Comparison of ENCODE assay signal across 8 cellular contexts in the genomic region with DNA sequence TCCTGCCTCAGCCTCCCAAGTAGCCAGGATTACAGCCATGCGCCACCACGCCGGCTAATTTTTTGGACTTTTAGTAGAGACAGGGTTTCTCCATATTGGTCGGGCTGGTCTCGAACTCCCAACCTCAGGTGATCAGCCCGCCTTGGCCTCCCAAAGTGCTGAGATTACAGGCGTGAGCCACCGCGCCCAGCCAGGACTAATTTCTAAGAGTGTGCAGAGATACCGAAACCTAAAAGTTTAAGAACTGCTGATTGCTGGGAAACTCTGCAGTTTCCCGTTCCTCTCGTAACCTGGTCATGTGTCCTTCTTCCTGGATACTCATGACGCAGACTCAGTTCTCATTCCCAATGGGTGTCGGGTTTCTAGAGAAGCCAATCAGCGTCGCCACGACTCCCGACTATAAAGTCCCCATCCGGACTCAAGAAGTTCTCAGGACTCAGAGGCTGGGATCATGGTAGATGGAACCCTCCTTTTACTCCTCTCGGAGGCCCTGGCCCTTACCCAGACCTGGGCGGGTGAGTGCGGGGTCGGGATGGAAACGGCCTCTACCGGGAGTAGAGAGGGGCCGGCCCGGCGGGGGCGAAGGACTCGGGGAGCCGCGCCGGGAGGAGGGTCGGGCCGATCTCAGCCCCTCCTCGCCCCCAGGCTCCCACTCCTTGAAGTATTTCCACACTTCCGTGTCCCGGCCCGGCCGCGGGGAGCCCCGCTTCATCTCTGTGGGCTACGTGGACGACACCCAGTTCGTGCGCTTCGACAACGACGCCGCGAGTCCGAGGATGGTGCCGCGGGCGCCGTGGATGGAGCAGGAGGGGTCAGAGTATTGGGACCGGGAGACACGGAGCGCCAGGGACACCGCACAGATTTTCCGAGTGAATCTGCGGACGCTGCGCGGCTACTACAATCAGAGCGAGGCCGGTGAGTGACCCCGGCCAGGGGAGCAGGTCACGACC. TPM values are rescaled to one million over a fixed set of nuclear protein-coding genes. Genes with fewer than 3 reads are reported as not detected.
DNase-seq lines count a peak whose midpoint lies in the region; ATAC-seq and TF ChIP-seq lines count a peak whose summit lies in the region.

A gene (plus strand): TSS at position 429 of the 950 bp plus-strand sequence. CDS start 23 bp downstream, at position 452.

- DNase-seq in AG09319 (ENCODE audit: extremely low read depth, low read depth) (peak; percentile 99), NCI-H510A (lab: John Stamatoyannopoulos, UW) (peak; percentile 55), coronary artery (ENCODE audit: low spot score) (peak; percentile 96), left colon (peak; percentile 90 to 97)
- DNase-seq in activated CD4-positive, alpha-beta T cell treated with anti-CD3 and anti-CD28 coated beads, Interleukin-2, amount 10 ng/mL, durations not matched to agents 24 days and 14 days = peak; percentile 98
- peak; percentile 93 for DNase-seq in stimulated activated CD4-positive, alpha-beta T cell treated with anti-CD3 and anti-CD28 coated beads, Interleukin-1b, Interleukin-23, amount 100 ng/mL, for 48 hours

- H3K36me3 Mint-ChIP-seq in activated CD4-positive, alpha-beta T cell treated with anti-CD3 and anti-CD28 coated beads, Interleukin-2, amount 10 ng/mL, durations not matched to agents 24 days and 14 days (ENCODE audit: low read depth) = peaks cover 54% of the 10 kb centered on the region

- intact Hi-C loops in activated CD4-positive, alpha-beta T cell treated with anti-CD3 and anti-CD28 coated beads, Interleukin-2, amount 10 ng/mL, durations not matched to agents 24 days and 14 days (cut with micrococcal nuclease) = loop anchor here (1.0 to 10.0 kb wide), 6 partner anchors 20 to 325 kb away; a partner anchor contains a TSS
- intact Hi-C loops in left colon (cut with DNase I, micrococcal nuclease) = loop anchor here in 1 of 2 donors (10.0 kb wide), 1 partner anchor 55 kb away; no protein-coding TSS in a partner anchor

- ATAC-seq in GM19023 (IDR thresholded peaks at IDR 0.05; ENCODE audit: unreplicated experiment) (peak; percentile 80), HG03280 (IDR thresholded peaks at IDR 0.05; ENCODE audit: unreplicated experiment) (peak; percentile 83), left colon (peak; percentile 94)

- peaks cover 4% of the 10 kb centered on the region for H3K9me3 Mint-ChIP-seq in activated CD4-positive, alpha-beta T cell treated with anti-CD3 and anti-CD28 coated beads, Interleukin-2, amount 10 ng/mL, durations not matched to agents 24 days and 14 days

- TF ChIP-seq CTCF in AG09319 (IDR thresholded peaks at IDR 0.05; ENCODE audit: low read depth, low read length) (no peak), coronary artery (IDR thresholded peaks at IDR 0.05) (no peak)

- H3K27ac ChIP-seq in coronary artery = peak within 1 kb of the TSS; percentile 93 to 99

- peak within 1 kb of the TSS; percentile 100 for H3K4me3 Mint-ChIP-seq in activated CD4-positive, alpha-beta T cell treated with anti-CD3 and anti-CD28 coated beads, Interleukin-2, amount 10 ng/mL, durations not matched to agents 24 days and 14 days

- peak within 1 kb of the TSS; percentile 97 for H3K4me3 ChIP-seq in coronary artery

- peak within 1 kb of the TSS; percentile 97 for H3K27ac Mint-ChIP-seq in activated CD4-positive, alpha-beta T cell treated with anti-CD3 and anti-CD28 coated beads, Interleukin-2, amount 10 ng/mL, durations not matched to agents 24 days and 14 days

- H3K27me3 Mint-ChIP-seq in activated CD4-positive, alpha-beta T cell treated with anti-CD3 and anti-CD28 coated beads, Interleukin-2, amount 10 ng/mL, durations not matched to agents 24 days and 14 days = no peaks in the 10 kb centered on the region

- peaks cover 52% of the 10 kb centered on the region for H3K4me1 Mint-ChIP-seq in activated CD4-positive, alpha-beta T cell treated with anti-CD3 and anti-CD28 coated beads, Interleukin-2, amount 10 ng/mL, durations not matched to agents 24 days and 14 days

RNA-seq across cellular contexts. Expression of the gene that starts here (rescaled TPM):
- 484 and 488 TPM in 2 replicates for total RNA-seq in activated CD4-positive, alpha-beta T cell treated with anti-CD3 and anti-CD28 coated beads, Interleukin-2, amount 10 ng/mL, durations not matched to agents 24 days and 14 days
- total RNA-seq in left colon = 100 to 1,000 TPM; 332 to 370 TPM

Comparison
In these comparisons a context has a peak if more than half of its experiments do, and no peak if none do; other contexts are left out.
1. Peak in every context shown above with its lines: DNase-seq, ATAC-seq, H3K4me3 ChIP-seq and H3K27ac ChIP-seq.